In the genomic region with DNA sequence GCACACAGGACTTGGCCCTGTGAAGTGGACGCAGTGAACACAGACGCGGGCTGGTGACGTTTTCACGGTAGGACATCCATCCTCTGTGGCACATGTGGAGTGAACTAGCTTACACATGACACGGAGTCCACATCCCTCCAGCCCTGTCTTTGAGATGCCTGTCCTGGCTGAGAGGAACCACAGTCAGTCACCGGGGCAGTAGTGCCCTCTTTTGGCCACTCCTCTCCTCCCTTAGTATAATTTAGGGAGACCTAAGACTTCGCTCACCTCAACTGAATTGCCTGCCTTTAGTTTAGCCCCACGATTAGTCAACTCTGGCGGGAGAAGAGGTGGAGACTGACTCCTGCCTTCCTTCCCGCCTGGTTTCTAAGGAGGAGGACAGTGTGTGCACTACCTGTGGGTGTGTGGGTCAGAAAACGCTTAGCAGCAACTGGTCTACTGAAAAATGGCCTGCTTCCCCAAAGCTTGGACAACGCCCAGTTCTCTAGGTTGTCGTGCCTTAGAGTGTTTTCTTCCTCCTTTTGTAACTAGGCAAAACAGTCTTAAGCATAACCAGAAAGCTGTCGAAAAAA, we compare ENCODE assay signal across 2 cellular contexts.
A peak's percentile ranks its signal among the peaks of the same experiment; 100 is the strongest.
TF ChIP-seq lines count a peak whose summit lies in the region.

No MANE protein-coding gene starts in this region.

TF ChIP-seq in GM23338, 12 proteins besides CTCF, POLR2A, EP300 and RAD21 (continued from another document):
- TF ChIP-seq, protein P1, sequence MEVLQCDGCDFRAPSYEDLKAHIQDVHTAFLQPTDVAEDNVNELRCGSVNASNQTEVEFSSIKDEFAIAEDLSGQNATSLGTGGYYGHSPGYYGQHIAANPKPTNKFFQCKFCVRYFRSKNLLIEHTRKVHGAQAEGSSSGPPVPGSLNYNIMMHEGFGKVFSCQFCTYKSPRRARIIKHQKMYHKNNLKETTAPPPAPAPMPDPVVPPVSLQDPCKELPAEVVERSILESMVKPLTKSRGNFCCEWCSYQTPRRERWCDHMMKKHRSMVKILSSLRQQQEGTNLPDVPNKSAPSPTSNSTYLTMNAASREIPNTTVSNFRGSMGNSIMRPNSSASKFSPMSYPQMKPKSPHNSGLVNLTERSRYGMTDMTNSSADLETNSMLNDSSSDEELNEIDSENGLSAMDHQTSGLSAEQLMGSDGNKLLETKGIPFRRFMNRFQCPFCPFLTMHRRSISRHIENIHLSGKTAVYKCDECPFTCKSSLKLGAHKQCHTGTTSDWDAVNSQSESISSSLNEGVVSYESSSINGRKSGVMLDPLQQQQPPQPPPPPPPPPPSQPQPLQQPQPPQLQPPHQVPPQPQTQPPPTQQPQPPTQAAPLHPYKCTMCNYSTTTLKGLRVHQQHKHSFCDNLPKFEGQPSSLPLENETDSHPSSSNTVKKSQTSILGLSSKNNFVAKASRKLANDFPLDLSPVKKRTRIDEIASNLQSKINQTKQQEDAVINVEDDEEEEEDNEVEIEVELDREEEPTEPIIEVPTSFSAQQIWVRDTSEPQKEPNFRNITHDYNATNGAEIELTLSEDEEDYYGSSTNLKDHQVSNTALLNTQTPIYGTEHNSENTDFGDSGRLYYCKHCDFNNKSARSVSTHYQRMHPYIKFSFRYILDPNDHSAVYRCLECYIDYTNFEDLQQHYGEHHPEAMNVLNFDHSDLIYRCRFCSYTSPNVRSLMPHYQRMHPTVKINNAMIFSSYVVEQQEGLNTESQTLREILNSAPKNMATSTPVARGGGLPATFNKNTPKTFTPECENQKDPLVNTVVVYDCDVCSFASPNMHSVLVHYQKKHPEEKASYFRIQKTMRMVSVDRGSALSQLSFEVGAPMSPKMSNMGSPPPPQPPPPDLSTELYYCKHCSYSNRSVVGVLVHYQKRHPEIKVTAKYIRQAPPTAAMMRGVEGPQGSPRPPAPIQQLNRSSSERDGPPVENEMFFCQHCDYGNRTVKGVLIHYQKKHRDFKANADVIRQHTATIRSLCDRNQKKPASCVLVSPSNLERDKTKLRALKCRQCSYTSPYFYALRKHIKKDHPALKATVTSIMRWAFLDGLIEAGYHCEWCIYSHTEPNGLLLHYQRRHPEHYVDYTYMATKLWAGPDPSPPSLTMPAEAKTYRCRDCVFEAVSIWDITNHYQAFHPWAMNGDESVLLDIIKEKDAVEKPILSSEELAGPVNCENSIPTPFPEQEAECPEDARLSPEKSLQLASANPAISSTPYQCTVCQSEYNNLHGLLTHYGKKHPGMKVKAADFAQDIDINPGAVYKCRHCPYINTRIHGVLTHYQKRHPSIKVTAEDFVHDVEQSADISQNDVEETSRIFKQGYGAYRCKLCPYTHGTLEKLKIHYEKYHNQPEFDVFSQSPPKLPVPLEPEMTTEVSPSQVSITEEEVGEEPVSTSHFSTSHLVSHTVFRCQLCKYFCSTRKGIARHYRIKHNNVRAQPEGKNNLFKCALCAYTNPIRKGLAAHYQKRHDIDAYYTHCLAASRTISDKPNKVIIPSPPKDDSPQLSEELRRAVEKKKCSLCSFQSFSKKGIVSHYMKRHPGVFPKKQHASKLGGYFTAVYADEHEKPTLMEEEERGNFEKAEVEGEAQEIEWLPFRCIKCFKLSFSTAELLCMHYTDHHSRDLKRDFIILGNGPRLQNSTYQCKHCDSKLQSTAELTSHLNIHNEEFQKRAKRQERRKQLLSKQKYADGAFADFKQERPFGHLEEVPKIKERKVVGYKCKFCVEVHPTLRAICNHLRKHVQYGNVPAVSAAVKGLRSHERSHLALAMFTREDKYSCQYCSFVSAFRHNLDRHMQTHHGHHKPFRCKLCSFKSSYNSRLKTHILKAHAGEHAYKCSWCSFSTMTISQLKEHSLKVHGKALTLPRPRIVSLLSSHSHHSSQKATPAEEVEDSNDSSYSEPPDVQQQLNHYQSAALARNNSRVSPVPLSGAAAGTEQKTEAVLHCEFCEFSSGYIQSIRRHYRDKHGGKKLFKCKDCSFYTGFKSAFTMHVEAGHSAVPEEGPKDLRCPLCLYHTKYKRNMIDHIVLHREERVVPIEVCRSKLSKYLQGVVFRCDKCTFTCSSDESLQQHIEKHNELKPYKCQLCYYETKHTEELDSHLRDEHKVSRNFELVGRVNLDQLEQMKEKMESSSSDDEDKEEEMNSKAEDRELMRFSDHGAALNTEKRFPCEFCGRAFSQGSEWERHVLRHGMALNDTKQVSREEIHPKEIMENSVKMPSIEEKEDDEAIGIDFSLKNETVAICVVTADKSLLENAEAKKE (CRISPR knock-in tag; IDR thresholded peaks at IDR 0.05), result no peak
- TF ChIP-seq, protein P2, sequence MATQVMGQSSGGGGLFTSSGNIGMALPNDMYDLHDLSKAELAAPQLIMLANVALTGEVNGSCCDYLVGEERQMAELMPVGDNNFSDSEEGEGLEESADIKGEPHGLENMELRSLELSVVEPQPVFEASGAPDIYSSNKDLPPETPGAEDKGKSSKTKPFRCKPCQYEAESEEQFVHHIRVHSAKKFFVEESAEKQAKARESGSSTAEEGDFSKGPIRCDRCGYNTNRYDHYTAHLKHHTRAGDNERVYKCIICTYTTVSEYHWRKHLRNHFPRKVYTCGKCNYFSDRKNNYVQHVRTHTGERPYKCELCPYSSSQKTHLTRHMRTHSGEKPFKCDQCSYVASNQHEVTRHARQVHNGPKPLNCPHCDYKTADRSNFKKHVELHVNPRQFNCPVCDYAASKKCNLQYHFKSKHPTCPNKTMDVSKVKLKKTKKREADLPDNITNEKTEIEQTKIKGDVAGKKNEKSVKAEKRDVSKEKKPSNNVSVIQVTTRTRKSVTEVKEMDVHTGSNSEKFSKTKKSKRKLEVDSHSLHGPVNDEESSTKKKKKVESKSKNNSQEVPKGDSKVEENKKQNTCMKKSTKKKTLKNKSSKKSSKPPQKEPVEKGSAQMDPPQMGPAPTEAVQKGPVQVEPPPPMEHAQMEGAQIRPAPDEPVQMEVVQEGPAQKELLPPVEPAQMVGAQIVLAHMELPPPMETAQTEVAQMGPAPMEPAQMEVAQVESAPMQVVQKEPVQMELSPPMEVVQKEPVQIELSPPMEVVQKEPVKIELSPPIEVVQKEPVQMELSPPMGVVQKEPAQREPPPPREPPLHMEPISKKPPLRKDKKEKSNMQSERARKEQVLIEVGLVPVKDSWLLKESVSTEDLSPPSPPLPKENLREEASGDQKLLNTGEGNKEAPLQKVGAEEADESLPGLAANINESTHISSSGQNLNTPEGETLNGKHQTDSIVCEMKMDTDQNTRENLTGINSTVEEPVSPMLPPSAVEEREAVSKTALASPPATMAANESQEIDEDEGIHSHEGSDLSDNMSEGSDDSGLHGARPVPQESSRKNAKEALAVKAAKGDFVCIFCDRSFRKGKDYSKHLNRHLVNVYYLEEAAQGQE (IDR thresholded peaks at IDR 0.05; ENCODE audit: unreplicated experiment), result no peak
- TF ChIP-seq ZNF331 (CRISPR knock-in tag; IDR thresholded peaks at IDR 0.05; ENCODE audit: low read depth) (no peak), ZNF114 (CRISPR knock-in tag; IDR thresholded peaks at IDR 0.05) (no peak)

TF ChIP-seq in GM12878, 131 proteins besides CTCF, POLR2A, EP300 and RAD21 (continued from another document):
- TF ChIP-seq, protein P3, sequence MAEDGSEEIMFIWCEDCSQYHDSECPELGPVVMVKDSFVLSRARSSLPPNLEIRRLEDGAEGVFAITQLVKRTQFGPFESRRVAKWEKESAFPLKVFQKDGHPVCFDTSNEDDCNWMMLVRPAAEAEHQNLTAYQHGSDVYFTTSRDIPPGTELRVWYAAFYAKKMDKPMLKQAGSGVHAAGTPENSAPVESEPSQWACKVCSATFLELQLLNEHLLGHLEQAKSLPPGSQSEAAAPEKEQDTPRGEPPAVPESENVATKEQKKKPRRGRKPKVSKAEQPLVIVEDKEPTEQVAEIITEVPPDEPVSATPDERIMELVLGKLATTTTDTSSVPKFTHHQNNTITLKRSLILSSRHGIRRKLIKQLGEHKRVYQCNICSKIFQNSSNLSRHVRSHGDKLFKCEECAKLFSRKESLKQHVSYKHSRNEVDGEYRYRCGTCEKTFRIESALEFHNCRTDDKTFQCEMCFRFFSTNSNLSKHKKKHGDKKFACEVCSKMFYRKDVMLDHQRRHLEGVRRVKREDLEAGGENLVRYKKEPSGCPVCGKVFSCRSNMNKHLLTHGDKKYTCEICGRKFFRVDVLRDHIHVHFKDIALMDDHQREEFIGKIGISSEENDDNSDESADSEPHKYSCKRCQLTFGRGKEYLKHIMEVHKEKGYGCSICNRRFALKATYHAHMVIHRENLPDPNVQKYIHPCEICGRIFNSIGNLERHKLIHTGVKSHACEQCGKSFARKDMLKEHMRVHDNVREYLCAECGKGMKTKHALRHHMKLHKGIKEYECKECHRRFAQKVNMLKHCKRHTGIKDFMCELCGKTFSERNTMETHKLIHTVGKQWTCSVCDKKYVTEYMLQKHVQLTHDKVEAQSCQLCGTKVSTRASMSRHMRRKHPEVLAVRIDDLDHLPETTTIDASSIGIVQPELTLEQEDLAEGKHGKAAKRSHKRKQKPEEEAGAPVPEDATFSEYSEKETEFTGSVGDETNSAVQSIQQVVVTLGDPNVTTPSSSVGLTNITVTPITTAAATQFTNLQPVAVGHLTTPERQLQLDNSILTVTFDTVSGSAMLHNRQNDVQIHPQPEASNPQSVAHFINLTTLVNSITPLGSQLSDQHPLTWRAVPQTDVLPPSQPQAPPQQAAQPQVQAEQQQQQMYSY (CRISPR knock-in tag; IDR thresholded peaks at IDR 0.05), result no peak
- peak; percentile 61; the same call in 1 of the 2 replicates for TF ChIP-seq HDGF (IDR thresholded peaks at IDR 0.05)
- TF ChIP-seq SPI1 (IDR thresholded peaks at IDR 0.05; ENCODE audit: borderline replicate concordance, insufficient read depth, low read depth, low read length), result peak; percentile 34; the same call in 1 of the 2 replicates
- no peak for TF ChIP-seq MXI1 (IDR thresholded peaks at IDR 0.05; ENCODE audit: low read depth, low read length)
- no peak for TF ChIP-seq GABPA (IDR thresholded peaks at IDR 0.05; ENCODE audit: low read depth)
- peak; percentile 75 for TF ChIP-seq ZNF384 (IDR thresholded peaks at IDR 0.05; ENCODE audit: borderline replicate concordance, low read depth, low read length)
- peak; percentile 67; the same call in 1 of the 2 replicates for TF ChIP-seq SMARCA5 (IDR thresholded peaks at IDR 0.05)
- no peak for TF ChIP-seq ZBED1 (IDR thresholded peaks at IDR 0.05; ENCODE audit: borderline replicate concordance)
- 0 out of 2 replicates have a peak, but pooled peaks have one; percentile 9 for TF ChIP-seq CHD2 (IDR thresholded peaks at IDR 0.05; ENCODE audit: borderline replicate concordance, low read depth, low read length)
- 0 out of 2 replicates have a peak, but pooled peaks have one; percentile 9 for TF ChIP-seq GATAD2B (conservative IDR thresholded peaks at IDR 0.05; ENCODE audit: low read depth)
- TF ChIP-seq STAT3 (IDR thresholded peaks at IDR 0.05; ENCODE audit: low read depth, low read length), result 0 out of 2 replicates have a peak, but pooled peaks have one; percentile 49
- TF ChIP-seq HDAC6 (IDR thresholded peaks at IDR 0.05; ENCODE audit: unreplicated experiment), result peak; percentile 44
